Comparison of ENCODE assay signal across 6 cellular contexts in genomic region chr12:6915023-6915788, GRCh38. TPM values are rescaled to one million over a fixed set of nuclear protein-coding genes. Genes with fewer than 3 reads are reported as not detected.
A peak's percentile ranks its signal among the peaks of the same experiment; 100 is the strongest.
DNase-seq lines count a peak whose midpoint lies in the region; ATAC-seq and FAIRE-seq lines count a peak whose summit lies in the region.

No MANE protein-coding gene starts in this region.

- FAIRE-seq in frontal cortex (lab: Jason Lieb, UNC) = no peak

- H3K4me3 ChIP-seq in SJSA1 (peak overlapping the region; percentile 46), iPS-18a (ENCODE audit: low read length) (peak overlapping the region; percentile 83)

- no peaks in the 10 kb centered on the region for H3K9me3 ChIP-seq in SJSA1 (replicated peaks)
- no peaks in the 10 kb centered on the region for H3K9me3 ChIP-seq in iPS-18a (ENCODE audit: control insufficient read depth, low read depth, low read length)

- H3K27ac ChIP-seq in SJSA1 = no peak overlapping the region
- no peak overlapping the region for H3K27ac ChIP-seq in iPS-18a (ENCODE audit: low read length)

- H3K4me1 ChIP-seq in SJSA1 (replicated peaks) (peaks cover 18% of the 10 kb centered on the region), iPS-18a (ENCODE audit: control insufficient read depth, low read depth, low read length) (peaks cover 7% of the 10 kb centered on the region)

- DNase-seq in SJSA1 (ENCODE audit: low read depth in 1 of 2, low spot score in 2 of 2) = no peak
- DNase-seq in NCI-H446 treated with DMSO at 0.1 percent for 48 hours (lab: John Stamatoyannopoulos, UW) = no peak
- no peak for DNase-seq in foreskin melanocyte
- no peak for DNase-seq in frontal cortex (ENCODE audit: low spot score in 2 of 2)

- H3K36me3 ChIP-seq in SJSA1 (no peaks in the 10 kb centered on the region), iPS-18a (ENCODE audit: control insufficient read depth, low read depth, low read length) (peaks cover 27% of the 10 kb centered on the region)

- H3K27me3 ChIP-seq in SJSA1 (replicated peaks) (no peaks in the 10 kb centered on the region), iPS-18a (ENCODE audit: control insufficient read depth, insufficient read depth, low read length) (no peaks in the 10 kb centered on the region)

- ATAC-seq in GM18511 (IDR thresholded peaks at IDR 0.05; ENCODE audit: unreplicated experiment) = peak; percentile 17

- peak overlapping the region; percentile 52 for H3K9ac ChIP-seq in iPS-18a (ENCODE audit: low read length)

RNA-seq across cellular contexts. Expression of gene ENO2, which starts 0.8 kb away (rescaled TPM):
- total RNA-seq in SJSA1 (2014; rRNA removed; shearing (Covaris generic)) = 5.3 and 7.1 TPM in 2 replicates
- 169 TPM for total RNA-seq in frontal cortex

RNA-seq across cellular contexts. Expression of gene LRRC23, which starts 10.6 kb away (rescaled TPM):
- 12.2 and 20.0 TPM in 2 replicates for total RNA-seq in SJSA1 (2014; rRNA removed; shearing (Covaris generic))
- 6.5 TPM for total RNA-seq in frontal cortex

RNA-seq across cellular contexts. Expression of gene ATN1, which starts 12.6 kb away (rescaled TPM):
- total RNA-seq in SJSA1 (2014; rRNA removed; shearing (Covaris generic)) = 6.0 and 7.2 TPM in 2 replicates
- 11.8 TPM for total RNA-seq in frontal cortex

RNA-seq across cellular contexts. Expression of gene RNU7-1, which starts 28.4 kb away (rescaled TPM):
- not detected in 2 replicates for total RNA-seq in SJSA1 (2014; rRNA removed; shearing (Covaris generic))
- not detected for total RNA-seq in frontal cortex

RNA-seq across cellular contexts. Expression of gene C12orf57, which starts 28.6 kb away (rescaled TPM):
- total RNA-seq in SJSA1 (2014; rRNA removed; shearing (Covaris generic)) = 331 and 408 TPM in 2 replicates
- 322 TPM for total RNA-seq in frontal cortex

Comparison
In these comparisons a context has a peak if more than half of its experiments do, and no peak if none do; other contexts are left out.
1. RNA of gene ENO2, which starts 0.8 kb away (total RNA-seq): 169 TPM in frontal cortex (single experiment); 5.3 to 7.1 TPM in SJSA1; every median in the first group is over 10 times any median in the second.